Comparison of ENCODE assay signal across 24 cellular contexts in genomic region chr11:9969068-9969467, GRCh38.
"Had no signal": no experiment of that assay in that cellular context is flagged by ENCODE, and none has a peak within 500 bp of the region (broad histone marks: within the 10 kb centered on the region; RNA-seq: fewer than 3 reads in every experiment).

No MANE protein-coding gene starts in this region.

- H3K27ac ChIP-seq: Peyer's patch, SJSA1 had no signal

- H3K4me1 ChIP-seq: Peyer's patch had no signal

- FAIRE-seq: bronchial epithelial cell had no signal

- H3K4me2 ChIP-seq: SK-N-SH had no signal

- DNase-seq: activated CD4-positive, alpha-beta T cell treated with anti-CD3 and anti-CD28 coated beads for 36 hours; activated CD4-positive, alpha-beta T cell treated with anti-CD3 and anti-CD28 coated beads, Interleukin-2, amount 10 ng/mL, durations not matched to agents 7 days and 5 days; activated CD4-positive, alpha-beta T cell treated with anti-CD3 and anti-CD28 coated beads, Interleukin-2, amount 50 U/mL, for 48 hours; activated CD8-positive, alpha-beta T cell treated with anti-CD3 and anti-CD28 coated beads, Interleukin-2, amount 10 ng/mL, durations not matched to agents 7 days and 5 days; activated gamma-delta T cell; activated naive CD4-positive, alpha-beta T cell treated with Interleukin-2 at 50 U/mL for 16 hours; activated naive CD8-positive, alpha-beta T cell treated with anti-CD3 and anti-CD28 coated beads, Interleukin-2, amount 10 ng/mL, durations not matched to agents 7 days and 5 days; activated T-cell treated with anti-CD3 and anti-CD28 coated beads, Interleukin-2, amount 50 U/mL, for 24 hours; Karpas-422; NCI-H1048; NCI-H1105 treated with DMSO at 0.1 percent for 48 hours; NCI-H1436 treated with DMSO at 0.1 percent for 48 hours; NCI-H1694 treated with DMSO at 0.1 percent for 48 hours; NCI-H2029; NCI-H345; NCI-H524 treated with DMSO at 0.1 percent for 48 hours; Peyer's patch; RPMI8226; SHP77 treated with DMSO at 0.1 percent for 48 hours; SK-N-SH had no signal

- ATAC-seq: activated CD4-positive, alpha-beta T cell treated with anti-CD3 and anti-CD28 coated beads for 36 hours; activated CD4-positive, CD25-positive, alpha-beta regulatory T cell treated with anti-CD3 and anti-CD28 coated beads, Interleukin-2, amount 50 U/mL, for 24 hours; activated CD8-positive, alpha-beta T cell treated with anti-CD3 and anti-CD28 coated beads, Interleukin-2, amount 10 ng/mL, durations not matched to agents 7 days and 5 days; WTC11 had no signal

- H3K4me3 ChIP-seq: Peyer's patch, SJSA1 had no signal

- H3K9me3 ChIP-seq: Peyer's patch, SK-N-SH had no signal
